Comparison of ENCODE assay signal across 1 cellular context in genomic region chr9:130258137-130258536, GRCh38. TPM values are rescaled to one million over a fixed set of nuclear protein-coding genes. Genes with fewer than 3 reads are reported as not detected.
"Had no signal": no experiment of that assay in that cellular context is flagged by ENCODE, and none has a peak within 500 bp of the region (broad histone marks: within the 10 kb centered on the region; RNA-seq: fewer than 3 reads in every experiment).

No MANE protein-coding gene starts in this region.

RNA-seq across cellular contexts. Expression of gene HMCN2, which starts 7.4 kb away (rescaled TPM):
- total RNA-seq: M059J had no signal
